In the genomic region with DNA sequence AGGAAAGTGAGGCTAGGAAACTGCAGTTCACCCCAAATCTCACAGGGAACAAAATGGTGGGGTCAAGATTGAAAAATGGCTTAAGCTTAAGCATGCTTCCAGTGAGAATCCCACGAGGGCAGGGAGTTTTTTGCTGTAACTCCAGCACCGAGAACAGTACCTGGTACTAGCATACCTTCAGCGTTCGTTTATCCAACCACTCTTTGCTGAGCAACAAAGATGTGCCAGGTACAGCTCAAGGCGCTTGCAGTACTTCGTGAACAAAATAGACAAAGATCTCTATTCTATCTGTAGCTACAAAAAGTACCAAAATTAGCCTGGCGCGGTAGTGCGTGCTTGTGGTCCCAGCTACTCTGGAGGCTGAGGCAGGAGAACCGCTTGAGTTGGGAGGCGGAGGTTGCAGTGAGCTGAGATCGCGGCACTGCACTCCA, we compare ENCODE assay signal across 8 cellular contexts. TPM values are rescaled to one million over a fixed set of nuclear protein-coding genes. Genes with fewer than 3 reads are reported as not detected.
DNase-seq lines count a peak whose midpoint lies in the region; ATAC-seq, FAIRE-seq and TF ChIP-seq lines count a peak whose summit lies in the region.

No MANE protein-coding gene starts in this region.

- H3K9me3 Mint-ChIP-seq in CD4-positive, alpha-beta T cell: no peaks in the 10 kb centered on the region

- H3K27me3 Mint-ChIP-seq in CD4-positive, alpha-beta T cell: no peaks in the 10 kb centered on the region

- H3K4me1 Mint-ChIP-seq in CD4-positive, alpha-beta T cell (ENCODE audit: low read depth): peaks cover 75% of the 10 kb centered on the region

- H3K4me3 ChIP-seq in Jurkat, Clone E6-1 (ENCODE audit: low read length): peak overlapping the region; percentile 93
- H3K4me3 ChIP-seq in adipocyte (ENCODE audit: low read length) (peak overlapping the region; percentile 96), kidney (ENCODE audit: low read length in 2 of 2) (peak overlapping the region; percentile 92 to 96)

- H3K9me3 ChIP-seq in CD4-positive, alpha-beta T cell (ENCODE audit: control insufficient read depth, low read length): no peaks in the 10 kb centered on the region
- H3K9me3 ChIP-seq in adipocyte (ENCODE audit: control insufficient read depth, low read length) (no peaks in the 10 kb centered on the region), kidney (ENCODE audit: control insufficient read depth in 1 of 2, low read length in 2 of 2) (no peaks in the 10 kb centered on the region)

- H3K9ac ChIP-seq in adipocyte (ENCODE audit: low read length) (peak overlapping the region; percentile 98), kidney (ENCODE audit: low read length in 2 of 2) (peak overlapping the region; percentile 85 to 91)

- intact Hi-C loops in CD4-positive, alpha-beta T cell (cut with DNase I, micrococcal nuclease): loop anchor here in 1 of 2 experiments (5.0 kb wide), 1 partner anchor 323 kb away; no protein-coding TSS in a partner anchor
- intact Hi-C loops in kidney (cut with DNase I): no loop called here

- ATAC-seq in CD4-positive, alpha-beta T cell (ENCODE audit: poor library complexity): peak; percentile 3
- ATAC-seq in stimulated activated naive CD8-positive, alpha-beta T cell treated with anti-CD3 and anti-CD28 coated beads, Interleukin-15, Interleukin-2, amounts not matched to agents 100 U/mL and 50 U/mL, for 24 hours: no peak
- ATAC-seq in HG03097 (IDR thresholded peaks at IDR 0.05; ENCODE audit: low FRiP score, unreplicated experiment): no peak

- no peak for TF ChIP-seq CTCF in CD4-positive, alpha-beta T cell (IDR thresholded peaks at IDR 0.05)
- no peak for TF ChIP-seq CTCF in kidney (IDR thresholded peaks at IDR 0.05; ENCODE audit: borderline replicate concordance, extremely low read depth, insufficient read depth)

- POLR2A ChIA-PET in CD4-positive, alpha-beta T cell (lab: Charles Lee): interaction anchor here (1.0 to 3.7 kb wide), 5 partner anchors 9 to 249 kb away, joined by 3 to 36 read pairs (median 5); a partner anchor contains a TSS

- H3K27me3 ChIP-seq in CD4-positive, alpha-beta T cell (ENCODE audit: control insufficient read depth, insufficient read depth, low read length): no peaks in the 10 kb centered on the region
- H3K27me3 ChIP-seq in adipocyte (replicated peaks; ENCODE audit: control insufficient read depth, insufficient read depth, low read length): no peaks in the 10 kb centered on the region

- H3K4me1 ChIP-seq in adipocyte (ENCODE audit: control insufficient read depth, insufficient read depth, low read length) (peaks cover 31% of the 10 kb centered on the region), kidney (ENCODE audit: control insufficient read depth in 1 of 2, insufficient read depth in 1 of 2, low read depth in 1 of 2, low read length in 2 of 2) (peaks cover 5 to 9% of the 10 kb centered on the region in 2 donors)

- no peak for FAIRE-seq in kidney (lab: Jason Lieb, UNC)

- peak in 2 of 10 experiments; percentile 7 to 12 for DNase-seq in CD4-positive, alpha-beta T cell
- no peak for DNase-seq in Jurkat, Clone E6-1 (ENCODE audit: low read depth, low spot score)
- DNase-seq in adipocyte (ENCODE audit: low read depth) (no peak), kidney (no peak), mesenteric fat pad (ENCODE audit: low spot score) (no peak), RKO (ENCODE audit: low spot score) (no peak)
- peak; percentile 31 for DNase-seq in stimulated activated naive CD8-positive, alpha-beta T cell treated with anti-CD3 and anti-CD28 coated beads, Interleukin-15, Interleukin-2, amounts not matched to agents 100 U/mL and 50 U/mL, for 24 hours

- CTCF ChIA-PET in CD4-positive, alpha-beta T cell (lab: Charles Lee): interaction anchor here (0.7 to 0.9 kb wide), 2 partner anchors 10 to 71 kb away, joined by 4 read pairs; a partner anchor contains a TSS

- H3K36me3 Mint-ChIP-seq in CD4-positive, alpha-beta T cell (ENCODE audit: low read depth): peaks cover 22% of the 10 kb centered on the region

- H3K4me3 Mint-ChIP-seq in CD4-positive, alpha-beta T cell: peak overlapping the region; percentile 91

- H3K36me3 ChIP-seq in adipocyte (ENCODE audit: control insufficient read depth, insufficient read depth, low read length, severe bottlenecking) (no peaks in the 10 kb centered on the region), kidney (ENCODE audit: control insufficient read depth in 1 of 2, insufficient read depth in 2 of 2, low read length in 2 of 2) (no peaks in the 10 kb centered on the region)

- H3K27ac Mint-ChIP-seq in CD4-positive, alpha-beta T cell: peak overlapping the region; percentile 96

- peak overlapping the region; percentile 95 for H3K27ac ChIP-seq in CD4-positive, alpha-beta T cell (ENCODE audit: low read depth, low read length)
- H3K27ac ChIP-seq in kidney (ENCODE audit: low read depth in 2 of 2, low read length in 2 of 2): peak overlapping the region; percentile 88

RNA-seq across cellular contexts. Expression of a gene that starts 0.8 kb away (rescaled TPM):
- total RNA-seq in CD4-positive, alpha-beta T cell: 10 to 100 TPM; 32.9 to 35.3 TPM
- polyA plus RNA-seq in Jurkat, Clone E6-1 (2012; ENCODE audit: insufficient read depth, insufficient read length): 58.2 TPM
- total RNA-seq in kidney: 43.9 TPM
- 30.4 TPM for polyA plus RNA-seq in kidney (ENCODE audit: insufficient read depth, low read depth, low replicate concordance)
- 52.7 TPM for total RNA-seq in mesenteric fat pad

RNA-seq across cellular contexts. Expression of a gene that starts 10.0 kb away (rescaled TPM):
- total RNA-seq in CD4-positive, alpha-beta T cell: 1 to 10 TPM; 6.8 to 8.3 TPM
- polyA plus RNA-seq in Jurkat, Clone E6-1 (2012; ENCODE audit: insufficient read depth, insufficient read length): 45.9 TPM
- 12.6 TPM for total RNA-seq in kidney
- polyA plus RNA-seq in kidney (ENCODE audit: insufficient read depth, low read depth, low replicate concordance): 24.8 TPM
- 19.8 TPM for total RNA-seq in mesenteric fat pad

RNA-seq across cellular contexts. Expression of a gene that starts 47.1 kb away (rescaled TPM):
- total RNA-seq in CD4-positive, alpha-beta T cell: 10 to 100 TPM; 11.6 to 13.4 TPM
- 4.8 TPM for polyA plus RNA-seq in Jurkat, Clone E6-1 (2012; ENCODE audit: insufficient read depth, insufficient read length)
- 6.9 TPM for total RNA-seq in kidney
- 1.4 TPM for polyA plus RNA-seq in kidney (ENCODE audit: insufficient read depth, low read depth, low replicate concordance)
- 6.4 TPM for total RNA-seq in mesenteric fat pad

RNA-seq across cellular contexts. Expression of a gene that starts 50.8 kb away (rescaled TPM):
- total RNA-seq in CD4-positive, alpha-beta T cell: 100 to 1,000 TPM; 276 to 280 TPM
- 94.4 TPM for polyA plus RNA-seq in Jurkat, Clone E6-1 (2012; ENCODE audit: insufficient read depth, insufficient read length)
- total RNA-seq in kidney: 358 TPM
- 289 TPM for polyA plus RNA-seq in kidney (ENCODE audit: insufficient read depth, low read depth, low replicate concordance)
- 286 TPM for total RNA-seq in mesenteric fat pad
